Comparison of ENCODE assay signal across 19 cellular contexts in the genomic region with DNA sequence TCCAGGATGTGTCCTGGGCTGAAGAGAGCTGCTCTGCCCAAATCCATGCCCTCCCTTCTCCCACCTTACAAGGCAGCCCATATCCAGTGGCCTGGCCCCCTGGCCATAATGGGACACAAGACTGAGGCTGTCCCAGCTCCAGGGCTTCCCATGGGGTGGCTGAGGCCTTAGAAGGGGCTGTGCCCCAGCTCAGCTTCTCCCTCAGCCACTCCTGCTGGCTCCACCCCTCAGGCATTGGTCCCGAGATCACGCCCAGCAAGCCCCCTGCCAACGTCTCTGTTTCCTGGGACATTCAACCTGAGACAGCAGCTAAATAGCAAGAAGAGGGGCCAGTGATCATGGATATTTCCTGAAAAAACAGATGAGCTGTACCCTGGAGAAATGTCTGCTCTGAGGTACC.
"Had no signal": no experiment of that assay in that cellular context is flagged by ENCODE, and none has a peak within 500 bp of the region (broad histone marks: within the 10 kb centered on the region; RNA-seq: fewer than 3 reads in every experiment).

No MANE protein-coding gene starts in this region.

- H3K27ac ChIP-seq: brain microvascular endothelial cell, cardiac muscle cell, VCaP had no signal

- H3K4me3 Mint-ChIP-seq: activated CD4-positive, alpha-beta memory T cell treated with anti-CD3 and anti-CD28 coated beads, Interleukin-2, amount 10 ng/mL, durations not matched to agents 7 days and 5 days; activated CD4-positive, alpha-beta T cell treated with anti-CD3 and anti-CD28 coated beads for 36 hours had no signal

- H3K9me3 Mint-ChIP-seq: activated CD4-positive, alpha-beta memory T cell treated with anti-CD3 and anti-CD28 coated beads, Interleukin-2, amount 10 ng/mL, durations not matched to agents 7 days and 5 days; activated naive CD4-positive, alpha-beta T cell treated with anti-CD3 and anti-CD28 coated beads, Interleukin-2, amount 50 U/mL, for 72 hours had no signal

- H3K4me3 ChIP-seq: cardiac muscle cell had no signal

- DNase-seq: activated CD4-positive, alpha-beta memory T cell treated with anti-CD3 and anti-CD28 coated beads, Interleukin-2, amount 10 ng/mL, durations not matched to agents 7 days and 5 days; activated CD4-positive, alpha-beta T cell treated with anti-CD3 and anti-CD28 coated beads for 36 hours; activated CD4-positive, alpha-beta T cell treated with anti-CD3 and anti-CD28 coated beads, Interleukin-2, amount 50 U/mL, for 1 hour; activated CD8-positive, alpha-beta memory T cell treated with anti-CD3 and anti-CD28 coated beads, Interleukin-2, amount 50 U/mL, for 48 hours; activated T-cell treated with anti-CD3 and anti-CD28 coated beads, Interleukin-2, amount 50 U/mL, for 1 hour; brain microvascular endothelial cell; KBM-7; NCI-H1092; NCI-H1417; NCI-H1694; NCI-H2029; NCI-H2107; NCI-H2171 treated with DMSO at 0.1 percent for 48 hours; NCI-H226; NCI-H526 treated with DMSO at 0.1 percent for 48 hours; SHP77 treated with DMSO at 0.1 percent for 48 hours had no signal

- H3K36me3 ChIP-seq: brain microvascular endothelial cell, cardiac muscle cell had no signal

- H3K27ac Mint-ChIP-seq: activated CD4-positive, alpha-beta memory T cell treated with anti-CD3 and anti-CD28 coated beads, Interleukin-2, amount 10 ng/mL, durations not matched to agents 7 days and 5 days; activated CD4-positive, alpha-beta T cell treated with anti-CD3 and anti-CD28 coated beads for 36 hours; activated naive CD4-positive, alpha-beta T cell treated with anti-CD3 and anti-CD28 coated beads, Interleukin-2, amount 50 U/mL, for 72 hours had no signal

- H3K27me3 ChIP-seq: brain microvascular endothelial cell, cardiac muscle cell had no signal

- H3K36me3 Mint-ChIP-seq: activated naive CD4-positive, alpha-beta T cell treated with anti-CD3 and anti-CD28 coated beads, Interleukin-2, amount 50 U/mL, for 72 hours had no signal
